ENCODE assay signal across 9 cellular contexts in genomic region chr5:3380689-3381088, GRCh38.
"Had no signal": no experiment of that assay in that cellular context is flagged by ENCODE, and none has a peak within 500 bp of the region (broad histone marks: within the 10 kb centered on the region; RNA-seq: fewer than 3 reads in every experiment).

No MANE protein-coding gene starts in this region.

- H3K27me3 Mint-ChIP-seq: IgD-negative memory B cell had no signal

- H3K27ac ChIP-seq: GM23248, HL-60 had no signal

- H3K36me3 Mint-ChIP-seq: IgD-negative memory B cell had no signal

- H3K4me1 ChIP-seq: HAP-1 had no signal

- H3K36me3 ChIP-seq: HAP-1 had no signal

- ATAC-seq: HCT116, HepG2 had no signal

- H3K4me3 Mint-ChIP-seq: HFFc6, IgD-negative memory B cell had no signal

- H3K9me3 ChIP-seq: HAP-1 had no signal

- H3K27ac Mint-ChIP-seq: HFFc6, IgD-negative memory B cell had no signal

- DNase-seq: GM23248, GOT3, H7, HFFc6 had no signal

- H3K4me3 ChIP-seq: GM23248, HAP-1 had no signal
